ENCODE assay signal across 1 cellular context in genomic region chr22:23520875-23521441, GRCh38.
TF ChIP-seq lines count a peak whose summit lies in the region.

No MANE protein-coding gene starts in this region.

TF ChIP-seq in HepG2, 621 proteins besides CTCF, POLR2A, EP300 and RAD21 (continued from another document and continues in another):
- no peak for TF ChIP-seq GRHL1 (CRISPR knock-in tag; conservative IDR thresholded peaks at IDR 0.05)
- no peak for TF ChIP-seq BCLAF1 (IDR thresholded peaks at IDR 0.05)
- TF ChIP-seq ZNF841 (CRISPR knock-in tag; IDR thresholded peaks at IDR 0.05; ENCODE audit: borderline replicate concordance): no peak
- TF ChIP-seq SALL1 (CRISPR knock-in tag; IDR thresholded peaks at IDR 0.05): peak; percentile 93
- TF ChIP-seq ISX (CRISPR knock-in tag; conservative IDR thresholded peaks at IDR 0.05): no peak
- no peak for TF ChIP-seq ZNF138 (CRISPR knock-in tag; IDR thresholded peaks at IDR 0.05; ENCODE audit: low read depth)
- TF ChIP-seq ZNF720 (CRISPR knock-in tag; IDR thresholded peaks at IDR 0.05): no peak
- no peak for TF ChIP-seq KMT2A (CRISPR knock-in tag; IDR thresholded peaks at IDR 0.05)
- TF ChIP-seq KDM6A (CRISPR knock-in tag; IDR thresholded peaks at IDR 0.05; ENCODE audit: low read depth): no peak
- no peak for TF ChIP-seq RFX1 (IDR thresholded peaks at IDR 0.05)
- TF ChIP-seq NCOA1 (CRISPR knock-in tag; IDR thresholded peaks at IDR 0.05): 0 out of 2 replicates have a peak, but pooled peaks have one; percentile 15
- TF ChIP-seq ZNF567 (CRISPR knock-in tag; IDR thresholded peaks at IDR 0.05; ENCODE audit: borderline replicate concordance): no peak
- no peak for TF ChIP-seq ZNF576 (CRISPR knock-in tag; IDR thresholded peaks at IDR 0.05)
- no peak for TF ChIP-seq EEA1 (CRISPR knock-in tag; IDR thresholded peaks at IDR 0.05; ENCODE audit: borderline replicate concordance)
- TF ChIP-seq MXD4 (CRISPR knock-in tag; IDR thresholded peaks at IDR 0.05): no peak
- no peak for TF ChIP-seq JUND (CRISPR knock-in tag; IDR thresholded peaks at IDR 0.05)
- TF ChIP-seq ZSCAN21 (CRISPR knock-in tag; IDR thresholded peaks at IDR 0.05; ENCODE audit: borderline replicate concordance): no peak
- peak; percentile 8; the same call in 1 of the 2 replicates for TF ChIP-seq YEATS2 (CRISPR knock-in tag; IDR thresholded peaks at IDR 0.05; ENCODE audit: borderline replicate concordance)
- TF ChIP-seq ZBTB34 (CRISPR knock-in tag; IDR thresholded peaks at IDR 0.05): no peak
- no peak for TF ChIP-seq RXRB (CRISPR knock-in tag; IDR thresholded peaks at IDR 0.05; ENCODE audit: borderline replicate concordance)
- TF ChIP-seq AHDC1 (CRISPR knock-in tag; IDR thresholded peaks at IDR 0.05; ENCODE audit: borderline replicate concordance): no peak; the same call in 1 of the 2 replicates
- TF ChIP-seq NFKB2 (CRISPR knock-in tag; IDR thresholded peaks at IDR 0.05; ENCODE audit: borderline replicate concordance): peak; percentile 29; the same call in 1 of the 2 replicates
- no peak for TF ChIP-seq XBP1 (CRISPR knock-in tag; IDR thresholded peaks at IDR 0.05)
- TF ChIP-seq ATF6 (CRISPR knock-in tag; conservative IDR thresholded peaks at IDR 0.05): no peak
- peak; percentile 30; the same call in 1 of the 2 replicates for TF ChIP-seq ZNF350 (CRISPR knock-in tag; IDR thresholded peaks at IDR 0.05; ENCODE audit: borderline replicate concordance, low read depth)
- TF ChIP-seq ZNF615 (CRISPR knock-in tag; IDR thresholded peaks at IDR 0.05; ENCODE audit: borderline replicate concordance): no peak
- no peak for TF ChIP-seq ZFAT (CRISPR knock-in tag; conservative IDR thresholded peaks at IDR 0.05)
- no peak; the same call in 1 of the 2 replicates for TF ChIP-seq ATF5 (CRISPR knock-in tag; IDR thresholded peaks at IDR 0.05; ENCODE audit: low read depth)
- TF ChIP-seq ZNF331 (CRISPR knock-in tag; IDR thresholded peaks at IDR 0.05): no peak; the same call in 1 of the 2 replicates
- TF ChIP-seq ZNF274 (CRISPR knock-in tag; IDR thresholded peaks at IDR 0.05): peak; percentile 51; the same call in 1 of the 2 replicates
- no peak for TF ChIP-seq PCBP2 (optimal IDR thresholded peaks at IDR 0.05; ENCODE audit: low read depth, low read length, poor library complexity, severe bottlenecking)
- no peak for TF ChIP-seq ZNF496 (CRISPR knock-in tag; IDR thresholded peaks at IDR 0.05; ENCODE audit: insufficient replicate concordance)
- no peak for TF ChIP-seq NAIF1 (CRISPR knock-in tag; IDR thresholded peaks at IDR 0.05; ENCODE audit: borderline replicate concordance)
- 0 out of 2 replicates have a peak, but pooled peaks have one; percentile 28 for TF ChIP-seq ZBTB10 (CRISPR knock-in tag; IDR thresholded peaks at IDR 0.05; ENCODE audit: borderline replicate concordance)
- no peak; the same call in 1 of the 2 replicates for TF ChIP-seq KDM5B (CRISPR knock-in tag; IDR thresholded peaks at IDR 0.05; ENCODE audit: borderline replicate concordance)
- TF ChIP-seq NCOA2 (CRISPR knock-in tag; IDR thresholded peaks at IDR 0.05): no peak
- no peak for TF ChIP-seq E2F5 (CRISPR knock-in tag; conservative IDR thresholded peaks at IDR 0.05)
- TF ChIP-seq AGO2 (optimal IDR thresholded peaks at IDR 0.05; ENCODE audit: low read depth, low read length): peak; percentile 90
- no peak for TF ChIP-seq FOXM1 (CRISPR knock-in tag; IDR thresholded peaks at IDR 0.05)
- TF ChIP-seq BRCA1 (CRISPR knock-in tag; IDR thresholded peaks at IDR 0.05): no peak
- no peak for TF ChIP-seq SIX1 (CRISPR knock-in tag; IDR thresholded peaks at IDR 0.05; ENCODE audit: borderline replicate concordance)
- TF ChIP-seq KAT7 (CRISPR knock-in tag; IDR thresholded peaks at IDR 0.05; ENCODE audit: borderline replicate concordance): no peak
